ENCODE assay signal across 8 cellular contexts in genomic region chr13:46668302-46668720, GRCh38.
DNase-seq lines count a peak whose midpoint lies in the region; ATAC-seq and TF ChIP-seq lines count a peak whose summit lies in the region.

No MANE protein-coding gene starts in this region.

- CTCF ChIA-PET in BJ (lab: Yijun Ruan, JAX) (interaction anchor here (1.1 kb wide), 1 partner anchor 13 kb away, joined by 3 read pairs; no protein-coding TSS in a partner anchor), MCF 10A (lab: Yijun Ruan, JAX) (interaction anchor here (0.6 kb wide), 1 partner anchor 1513 kb away, joined by 3 read pairs; no protein-coding TSS in a partner anchor)

- H3K4me1 Mint-ChIP-seq in IgD-negative memory B cell, result peaks cover 38 to 56% (median 54%) of the 10 kb centered on the region in 3 donors
- H3K4me1 Mint-ChIP-seq in MCF 10A (ENCODE audit: insufficient read depth, unreplicated experiment), result peaks cover 11% of the 10 kb centered on the region

- H3K27me3 Mint-ChIP-seq in IgD-negative memory B cell (no peaks in the 10 kb centered on the region), MCF 10A (ENCODE audit: insufficient read depth, unreplicated experiment) (no peaks in the 10 kb centered on the region)

- H3K27me3 ChIP-seq in BJ (ENCODE audit: control insufficient read depth, insufficient read depth, low read length), result no peaks in the 10 kb centered on the region

- POLR2A ChIA-PET in BJ (lab: Charles Lee) (interaction anchor here (0.9 kb wide), 1 partner anchor 313 kb away, joined by 3 read pairs; no protein-coding TSS in a partner anchor), MCF 10A (lab: Yijun Ruan, JAX) (interaction anchor here (0.7 to 1.1 kb wide), 4 partner anchors 8 to 72 kb away, joined by 3 to 4 read pairs (median 3); no protein-coding TSS in a partner anchor)

- H3K36me3 Mint-ChIP-seq in IgD-negative memory B cell (peaks cover 14% of the 10 kb centered on the region), MCF 10A (ENCODE audit: insufficient read depth, unreplicated experiment) (peaks cover 4% of the 10 kb centered on the region)

- peak overlapping the region; percentile 71 to 96 (median 83) for H3K27ac Mint-ChIP-seq in IgD-negative memory B cell
- H3K27ac Mint-ChIP-seq in MCF 10A (ENCODE audit: low read depth, unreplicated experiment), result no peak overlapping the region

- peak overlapping the region; percentile 83 to 97 (median 84) for H3K4me3 Mint-ChIP-seq in IgD-negative memory B cell
- no peak overlapping the region for H3K4me3 Mint-ChIP-seq in MCF 10A (ENCODE audit: unreplicated experiment)

- TF ChIP-seq CTCF in BJ (IDR thresholded peaks at IDR 0.05; ENCODE audit: insufficient read depth, low read depth, low read length) (no peak), MCF 10A (IDR thresholded peaks at IDR 0.05; ENCODE audit: unreplicated experiment) (no peak)

- intact Hi-C loops in MCF 10A (cut with micrococcal nuclease), result no loop called here

- H3K36me3 ChIP-seq in BJ (ENCODE audit: control insufficient read depth, insufficient read depth, low read length), result peaks cover 1% of the 10 kb centered on the region

- peak; percentile 54 for DNase-seq in BJ (ENCODE audit: low read depth)
- peak; percentile 78 for DNase-seq in MCF 10A (ENCODE audit: unreplicated experiment)
- DNase-seq in medulla oblongata (ENCODE audit: extremely low spot score), result peak; percentile 74
- DNase-seq in NCI-H1417 (lab: John Stamatoyannopoulos, UW), result no peak
- DNase-seq in NCI-H2227 treated with DMSO at 0.1 percent for 48 hours (lab: John Stamatoyannopoulos, UW), result no peak

- H3K9me3 Mint-ChIP-seq in IgD-negative memory B cell (no peaks in the 10 kb centered on the region), MCF 10A (ENCODE audit: unreplicated experiment) (no peaks in the 10 kb centered on the region)

- no TSS peak for BruUV-seq in MCF 10A (replicated peaks; lab: Mats Ljungman, UMichigan)

- ATAC-seq in GM19324 (IDR thresholded peaks at IDR 0.05; ENCODE audit: low FRiP score, unreplicated experiment) (peak; percentile 24), GM21528 (IDR thresholded peaks at IDR 0.05; ENCODE audit: low FRiP score, unreplicated experiment) (no peak)

- no peak overlapping the region for H3K4me3 ChIP-seq in BJ (ENCODE audit: low read depth, low read length)

Comparison
In these comparisons a context has a peak if more than half of its experiments do, and no peak if none do; other contexts are left out.
1. DNase-seq: peak in BJ (single experiment), MCF 10A (single experiment) and medulla oblongata (single experiment); none in NCI-H1417 (0 of 3) and NCI-H2227 treated with DMSO at 0.1 percent for 48 hours (single experiment).